ENCODE assay signal across 14 cellular contexts in genomic region chr13:53165201-53165600, GRCh38.
DNase-seq lines count a peak whose midpoint lies in the region; ATAC-seq and TF ChIP-seq lines count a peak whose summit lies in the region.
"Had no signal": no experiment of that assay in that cellular context is flagged by ENCODE, and none has a peak within 500 bp of the region (broad histone marks: within the 10 kb centered on the region; RNA-seq: fewer than 3 reads in every experiment).

No MANE protein-coding gene starts in this region.

- H3K14ac ChIP-seq in trophoblast cell (ENCODE audit: low read length): no peak overlapping the region

- H3K79me2 ChIP-seq in GM23338 (replicated peaks; ENCODE audit: insufficient read depth): no peaks in the 10 kb centered on the region
- H3K79me2 ChIP-seq in neural cell (replicated peaks; ENCODE audit: insufficient read depth, low read length): no peaks in the 10 kb centered on the region
- H3K79me2 ChIP-seq in trophoblast cell (ENCODE audit: control insufficient read depth, insufficient read depth, low read length, poor library complexity): no peaks in the 10 kb centered on the region

- TF ChIP-seq CTCF in GM23338 (conservative IDR thresholded peaks at IDR 0.05; ENCODE audit: low read depth in 2 of 2) (no peak), neural cell (IDR thresholded peaks at IDR 0.05; ENCODE audit: poor library complexity, severe bottlenecking) (no peak)

- peaks cover 7% of the 10 kb centered on the region for H3K79me1 ChIP-seq in trophoblast cell (ENCODE audit: low read length)

- H3K36me3 ChIP-seq in GM23338 (ENCODE audit: insufficient read depth): no peaks in the 10 kb centered on the region
- H3K36me3 ChIP-seq in HUES64 (ENCODE audit: insufficient read depth, low read length): no peaks in the 10 kb centered on the region
- H3K36me3 ChIP-seq in neural cell (ENCODE audit: insufficient read depth, low read length): no peaks in the 10 kb centered on the region
- no peaks in the 10 kb centered on the region for H3K36me3 ChIP-seq in trophoblast cell (ENCODE audit: control insufficient read depth in 1 of 2, insufficient read depth in 2 of 2, low read length in 2 of 2)

- H2AFZ ChIP-seq in GM23338 (no peak overlapping the region), neural cell (ENCODE audit: low read depth, low read length) (no peak overlapping the region), trophoblast cell (ENCODE audit: insufficient read depth, low read length, poor library complexity) (no peak overlapping the region)

- no peak overlapping the region for H2AK5ac ChIP-seq in trophoblast cell (ENCODE audit: low read length)

- H3K27ac Mint-ChIP-seq in GM23338: no peak overlapping the region
- H3K27ac Mint-ChIP-seq: CD4-positive, alpha-beta T cell had no signal

- no peak overlapping the region for H2BK120ac ChIP-seq in trophoblast cell (ENCODE audit: insufficient read depth, low read length, poor library complexity)

- WGBS in HUES64: 18% methylated on average over 2 of the region's 4 CpGs
- WGBS in trophoblast cell (ENCODE audit: extremely low coverage, insufficient coverage, insufficient read length): no CpG with 5 or more reads among the region's 4 CpGs

- H3K9ac ChIP-seq in HUES64 (ENCODE audit: low read depth, low read length): no peak overlapping the region
- H3K9ac ChIP-seq in neural cell (ENCODE audit: low read length): no peak overlapping the region
- no peak overlapping the region for H3K9ac ChIP-seq in trophoblast cell (ENCODE audit: low read length)

- H3K4me3 Mint-ChIP-seq in GM23338: no peak overlapping the region
- H3K4me3 Mint-ChIP-seq: CD4-positive, alpha-beta T cell had no signal

- H3K23ac ChIP-seq in trophoblast cell (ENCODE audit: low read length): no peak overlapping the region

- H2BK5ac ChIP-seq in trophoblast cell (ENCODE audit: low read depth, low read length, poor library complexity): no peak overlapping the region

- no peaks in the 10 kb centered on the region for H3K27me3 Mint-ChIP-seq in GM23338 (ENCODE audit: insufficient read depth, low read depth, poor library complexity)

- TF ChIP-seq EP300 in neural cell (conservative IDR thresholded peaks at IDR 0.05; ENCODE audit: poor library complexity, severe bottlenecking): no peak

- H4K20me1 ChIP-seq in GM23338 (replicated peaks; ENCODE audit: insufficient read depth) (no peaks in the 10 kb centered on the region), neural cell (ENCODE audit: insufficient read depth) (no peaks in the 10 kb centered on the region)

- no peaks in the 10 kb centered on the region for H3K9me3 Mint-ChIP-seq in GM23338
- H3K9me3 Mint-ChIP-seq: CD4-positive, alpha-beta T cell had no signal

- H3F3A ChIP-seq in GM23338 (replicated peaks; ENCODE audit: low read depth): no peaks in the 10 kb centered on the region
- no peaks in the 10 kb centered on the region for H3F3A ChIP-seq in neural cell (ENCODE audit: insufficient read depth, low read length, poor library complexity, severe bottlenecking)

- H3K4me3 ChIP-seq in GM23338: no peak overlapping the region
- H3K4me3 ChIP-seq in HUES64 (ENCODE audit: low read length): peak overlapping the region; percentile 2; the same call in 1 of the 2 replicates
- H3K4me3 ChIP-seq in neural cell (ENCODE audit: low read length): no peak overlapping the region
- no peak overlapping the region for H3K4me3 ChIP-seq in trophoblast cell (ENCODE audit: low read depth, low read length)

- no peak for TF ChIP-seq RAD21 in neural cell (conservative IDR thresholded peaks at IDR 0.05)

- no peak overlapping the region for H2BK12ac ChIP-seq in trophoblast cell (ENCODE audit: low read length)

- H3K4me2 ChIP-seq in GM23338 (peak overlapping the region; percentile 0; the same call in 1 of the 2 replicates), neural cell (ENCODE audit: low read length) (peak overlapping the region; percentile 27), trophoblast cell (ENCODE audit: low read length) (no peak overlapping the region)

- H3K4me1 Mint-ChIP-seq in GM23338: peaks cover 18% of the 10 kb centered on the region

- H3K27ac ChIP-seq in GM23338 (ENCODE audit: low read depth) (no peak overlapping the region), HUES64 (ENCODE audit: low read depth, low read length) (no peak overlapping the region), neural cell (ENCODE audit: low read length) (no peak overlapping the region), trophoblast cell (ENCODE audit: low read depth, low read length) (peak overlapping the region; percentile 44)
- H3K27ac ChIP-seq: C4-2B had no signal

- no peak overlapping the region for H3K4ac ChIP-seq in trophoblast cell (ENCODE audit: low read depth, low read length)

- H3K4me1 ChIP-seq in GM23338 (ENCODE audit: insufficient read depth) (peaks cover 18% of the 10 kb centered on the region), HUES64 (ENCODE audit: insufficient read depth, low read length) (peaks cover 26% of the 10 kb centered on the region), trophoblast cell (ENCODE audit: control insufficient read depth in 1 of 2, insufficient read depth in 2 of 2, low read length in 2 of 2) (peaks cover 9% of the 10 kb centered on the region in 2 experiments)
- H3K4me1 ChIP-seq: Caco-2 had no signal

- no peak overlapping the region for H4K91ac ChIP-seq in trophoblast cell (ENCODE audit: low read depth, low read length)

- H3K36me3 Mint-ChIP-seq in GM23338 (ENCODE audit: low read depth): no peaks in the 10 kb centered on the region

- H4K12ac ChIP-seq in trophoblast cell (ENCODE audit: low read depth, low read length): no peak overlapping the region

- H4K8ac ChIP-seq in trophoblast cell (ENCODE audit: low read depth, low read length): no peak overlapping the region

- no peaks in the 10 kb centered on the region for H3K27me3 ChIP-seq in GM23338 (ENCODE audit: insufficient read depth)
- H3K27me3 ChIP-seq in HUES64 (ENCODE audit: insufficient read depth, low read length): peaks cover 6% of the 10 kb centered on the region; the same call in 1 of the 2 replicates
- no peaks in the 10 kb centered on the region for H3K27me3 ChIP-seq in neural cell (ENCODE audit: insufficient read depth, low read depth, low read length)
- H3K27me3 ChIP-seq in trophoblast cell (ENCODE audit: insufficient read depth, low read length): no peaks in the 10 kb centered on the region

- ATAC-seq in GM23338 (no peak), HG03342 (IDR thresholded peaks at IDR 0.05; ENCODE audit: unreplicated experiment) (no peak), HG03439 (IDR thresholded peaks at IDR 0.05; ENCODE audit: unreplicated experiment) (no peak)

- H3K9me2 ChIP-seq in GM23338 (ENCODE audit: insufficient read depth) (no peaks in the 10 kb centered on the region; the same call in 1 of the 2 replicates), neural cell (ENCODE audit: insufficient read depth, low read length) (no peaks in the 10 kb centered on the region)

- no peak for DNase-seq in GM23338 (ENCODE audit: low spot score)
- DNase-seq in trophoblast cell: no peak
- no peak for DNase-seq in anterior cingulate cortex (lab: John Stamatoyannopoulos, UW)
- DNase-seq: AML-193; Caco-2; CD4-positive, alpha-beta T cell; GDM1; HCEC 1CT; KG1 had no signal

- H3K18ac ChIP-seq in trophoblast cell (ENCODE audit: low read length): no peak overlapping the region

- no peaks in the 10 kb centered on the region for H3K9me3 ChIP-seq in HUES64 (ENCODE audit: insufficient read depth, low read depth, low read length)
- no peaks in the 10 kb centered on the region for H3K9me3 ChIP-seq in neural cell (ENCODE audit: low read length)
- no peaks in the 10 kb centered on the region for H3K9me3 ChIP-seq in trophoblast cell (ENCODE audit: insufficient read depth, low read depth, low read length)
- H3K9me3 ChIP-seq: Caco-2 had no signal

TF ChIP-seq in GM23338, 12 proteins besides CTCF, POLR2A, EP300 and RAD21 (continues in another document):
- no peak for TF ChIP-seq CREB1 (CRISPR knock-in tag; IDR thresholded peaks at IDR 0.05; ENCODE audit: low read depth)
- no peak for TF ChIP-seq NANOG (IDR thresholded peaks at IDR 0.05; ENCODE audit: borderline replicate concordance)
- TF ChIP-seq STAT1 (IDR thresholded peaks at IDR 0.05; ENCODE audit: unreplicated experiment): no peak
- no peak for TF ChIP-seq ZNF114 (CRISPR knock-in tag; IDR thresholded peaks at IDR 0.05)
- no peak for TF ChIP-seq EZH2 (IDR thresholded peaks at IDR 0.05; ENCODE audit: low read depth, unreplicated experiment)

TF ChIP-seq in neural cell, 6 proteins besides CTCF, POLR2A, EP300 and RAD21:
- TF ChIP-seq MXI1 (conservative IDR thresholded peaks at IDR 0.05; ENCODE audit: poor library complexity, severe bottlenecking): no peak
- TF ChIP-seq POLR2AphosphoS5 (IDR thresholded peaks at IDR 0.05): no peak
